In the genomic region with DNA sequence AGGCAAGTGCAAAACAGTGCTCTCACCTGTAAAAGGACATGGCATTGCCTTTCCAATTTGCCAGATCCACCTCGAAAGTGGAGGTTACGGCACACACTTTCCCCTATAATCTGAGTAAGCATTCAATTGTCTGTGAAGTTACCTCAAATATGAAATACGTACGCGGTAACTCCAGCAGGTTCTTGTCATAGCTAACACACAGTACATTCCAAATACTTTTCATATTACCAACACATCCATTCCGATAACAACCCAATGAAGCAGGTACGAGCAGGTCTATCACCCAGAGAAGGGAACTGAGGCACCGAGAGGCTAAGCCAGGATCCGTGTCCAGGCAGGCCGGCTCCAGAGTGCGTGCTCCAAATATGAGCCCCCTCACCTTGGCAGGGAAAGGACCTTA, we compare ENCODE assay signal across 24 cellular contexts. TPM values are rescaled to one million over a fixed set of nuclear protein-coding genes. Genes with fewer than 3 reads are reported as not detected.
"Had no signal": no experiment of that assay in that cellular context is flagged by ENCODE, and none has a peak within 500 bp of the region (broad histone marks: within the 10 kb centered on the region; RNA-seq: fewer than 3 reads in every experiment).

No MANE protein-coding gene starts in this region.

- H3K4me2 ChIP-seq: hepatocyte had no signal

- H3K36me3 ChIP-seq: colonic mucosa, esophagus muscularis mucosa, gastroesophageal sphincter, heart left ventricle, left lung, lower lobe of right lung had no signal

- FAIRE-seq: frontal cortex had no signal

- H3K27me3 ChIP-seq: colonic mucosa, esophagus muscularis mucosa, foreskin keratinocyte, gastroesophageal sphincter, left lung had no signal

- H3K4me3 ChIP-seq: colonic mucosa, esophagus muscularis mucosa, gastroesophageal sphincter, heart left ventricle, hepatocyte, left lung, lower lobe of right lung, mucosa of descending colon had no signal

- ATAC-seq: gastroesophageal sphincter; heart left ventricle; left cardiac atrium; left lung; left ventricle myocardium superior; lower lobe of right lung; mucosa of descending colon; naive thymus-derived CD8-positive, alpha-beta T cell had no signal

- H3K4me1 ChIP-seq: colonic mucosa, heart left ventricle, lower lobe of right lung had no signal

- DNase-seq: colonic mucosa; cortex of kidney; effector memory CD4-positive, alpha-beta T cell; heart left ventricle; immature natural killer cell; islet precursor cell; left cardiac atrium; left lung; left ventricle myocardium superior; lower lobe of right lung; mesenchymal stem cell; mucosa of descending colon; naive B cell; naive thymus-derived CD8-positive, alpha-beta T cell had no signal

- H2AFZ ChIP-seq: hepatocyte had no signal

- H3K79me2 ChIP-seq: hepatocyte had no signal

- H3K27ac ChIP-seq: colonic mucosa, esophagus muscularis mucosa, foreskin keratinocyte, gastroesophageal sphincter, heart left ventricle, hepatocyte, left lung, lower lobe of right lung had no signal

- H3K9me3 ChIP-seq: colonic mucosa, esophagus muscularis mucosa, gastroesophageal sphincter, heart left ventricle, left lung, lower lobe of right lung, mucosa of descending colon had no signal

RNA-seq across cellular contexts. Expression of gene LPAR3, which starts 46.8 kb away (rescaled TPM):
- total RNA-seq: endothelial cell of umbilical vein, lung microvascular endothelial cell, mesenteric fat pad, myocyte had no signal
- polyA plus RNA-seq: endothelial cell of umbilical vein had no signal

RNA-seq across cellular contexts. Expression of gene MCOLN2, which starts 57.2 kb away (rescaled TPM):
- total RNA-seq: dermis microvascular lymphatic vessel endothelial cell, endothelial cell of umbilical vein, frontal cortex, lung microvascular endothelial cell had no signal
- polyA plus RNA-seq: endothelial cell of umbilical vein, heart left ventricle had no signal
